In the genomic region with DNA sequence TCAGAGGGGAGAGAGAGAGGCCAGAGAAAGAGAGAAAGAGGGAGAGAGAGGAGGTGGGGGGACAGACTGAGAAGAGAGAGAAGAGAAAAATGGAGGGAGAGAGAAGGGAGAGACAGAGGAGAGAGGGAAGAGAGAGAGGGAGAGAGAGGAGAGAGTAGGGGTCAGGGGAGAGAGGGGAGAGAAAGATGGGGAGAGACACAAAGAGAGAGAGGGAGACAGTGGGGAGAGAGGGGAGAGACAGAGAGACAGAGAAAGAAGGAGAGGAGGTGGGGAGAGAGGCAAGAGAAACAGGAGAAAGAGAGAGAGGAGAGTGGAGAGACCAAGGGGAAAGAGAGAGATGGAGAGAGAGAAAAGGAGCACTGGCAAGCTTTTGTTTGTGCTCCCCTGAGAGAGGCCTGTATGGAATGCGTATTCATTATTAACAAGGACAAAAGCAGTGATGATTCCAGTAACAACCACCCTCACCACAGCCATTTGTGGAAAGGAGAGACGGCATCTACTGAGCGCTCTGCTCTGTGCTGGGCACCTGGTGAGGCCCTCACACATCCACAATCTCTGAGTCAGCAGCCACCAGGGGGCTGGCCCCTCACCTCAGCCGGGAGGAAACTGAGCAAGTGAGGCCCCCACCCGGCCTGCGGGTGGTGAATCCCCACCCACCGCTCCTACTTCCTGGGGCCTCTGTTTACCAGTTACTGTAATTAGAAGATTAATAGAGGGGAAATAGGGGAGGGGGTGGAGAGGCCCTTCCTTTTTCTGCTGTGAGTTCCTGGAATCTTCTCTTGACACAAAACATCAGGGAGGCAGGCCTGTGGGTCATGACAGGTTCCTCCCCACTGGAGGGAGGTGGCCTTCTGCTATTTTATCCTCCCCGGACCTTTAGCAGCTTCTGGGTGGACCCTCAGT, we compare ENCODE assay signal across 8 cellular contexts. TPM values are rescaled to one million over a fixed set of nuclear protein-coding genes. Genes with fewer than 3 reads are reported as not detected.
DNase-seq lines count a peak whose midpoint lies in the region; ATAC-seq and TF ChIP-seq lines count a peak whose summit lies in the region.

No MANE protein-coding gene starts in this region.

- peaks cover 34% of the 10 kb centered on the region for H3K4me1 Mint-ChIP-seq in glutamatergic neuron (ENCODE audit: low read depth, unreplicated experiment)

- intact Hi-C loops in left ventricle myocardium superior (cut with micrococcal nuclease): no loop called here

- peaks cover 21% of the 10 kb centered on the region for H3K9me3 Mint-ChIP-seq in glutamatergic neuron (ENCODE audit: unreplicated experiment)

- no peaks in the 10 kb centered on the region for H3K36me3 Mint-ChIP-seq in glutamatergic neuron (ENCODE audit: unreplicated experiment)

- H3K4me3 Mint-ChIP-seq in glutamatergic neuron (ENCODE audit: unreplicated experiment): no peak overlapping the region

- no peak overlapping the region for H3K27ac Mint-ChIP-seq in glutamatergic neuron (ENCODE audit: unreplicated experiment)

- ATAC-seq in left ventricle myocardium superior: peak; percentile 43
- no peak for ATAC-seq in HG02840 (IDR thresholded peaks at IDR 0.05; ENCODE audit: low FRiP score, unreplicated experiment)

- peaks cover 11% of the 10 kb centered on the region for H3K27me3 Mint-ChIP-seq in glutamatergic neuron (ENCODE audit: unreplicated experiment)

- DNase-seq in NCI-H2107 treated with DMSO at 0.1 percent for 48 hours (lab: John Stamatoyannopoulos, UW; ENCODE audit: unreplicated experiment): peak; percentile 61
- DNase-seq in NCI-H2107 (lab: John Stamatoyannopoulos, UW): no peak
- peak; percentile 52 to 65 for DNase-seq in activated CD8-positive, alpha-beta memory T cell treated with anti-CD3 and anti-CD28 coated beads for 1 hour (ENCODE audit: extremely low read depth in 1 of 2, low read depth in 1 of 2)
- peak; percentile 59 for DNase-seq in left ventricle myocardium superior
- peak; percentile 72 to 73 for DNase-seq in stimulated activated CD8-positive, alpha-beta memory T cell treated with anti-CD3 and anti-CD28 coated beads, Interleukin-15, amount 100 ng/mL, for 4 hours (ENCODE audit: low read depth in 2 of 2)
- no peak for DNase-seq in glutamatergic neuron
- DNase-seq in medulla oblongata (ENCODE audit: extremely low spot score): no peak

- TF ChIP-seq CTCF in glutamatergic neuron (IDR thresholded peaks at IDR 0.05; ENCODE audit: partially characterized antibody, unreplicated experiment): no peak

RNA-seq across cellular contexts. Expression of a gene that starts 14.7 kb away (rescaled TPM):
- total RNA-seq in left ventricle myocardium superior: 1.9 TPM
- total RNA-seq in glutamatergic neuron (ENCODE audit: unreplicated experiment): 1,100 TPM

RNA-seq across cellular contexts. Expression of a gene that starts 21.0 kb away (rescaled TPM):
- total RNA-seq in left ventricle myocardium superior: not detected
- total RNA-seq in glutamatergic neuron (ENCODE audit: unreplicated experiment): not detected

RNA-seq across cellular contexts. Expression of a gene that starts 24.9 kb away (rescaled TPM):
- total RNA-seq in left ventricle myocardium superior (0.64 TPM), glutamatergic neuron (ENCODE audit: unreplicated experiment) (not detected)

RNA-seq across cellular contexts. Expression of a gene that starts 52.8 kb away (rescaled TPM):
- total RNA-seq in left ventricle myocardium superior (27.1 TPM), glutamatergic neuron (ENCODE audit: unreplicated experiment) (10.6 TPM)

Comparison
In these comparisons a context has a peak if more than half of its experiments do, and no peak if none do; other contexts are left out.
1. DNase-seq: peak in NCI-H2107 treated with DMSO at 0.1 percent for 48 hours (single experiment), activated CD8-positive, alpha-beta memory T cell treated with anti-CD3 and anti-CD28 coated beads for 1 hour (2 of 2), left ventricle myocardium superior (single experiment) and stimulated activated CD8-positive, alpha-beta memory T cell treated with anti-CD3 and anti-CD28 coated beads, Interleukin-15, amount 100 ng/mL, for 4 hours (2 of 2); none in NCI-H2107 (single experiment), glutamatergic neuron (single experiment) and medulla oblongata (single experiment).
2. RNA of a gene that starts 14.7 kb away (total RNA-seq): 1,100 TPM in glutamatergic neuron (single experiment); 1.9 TPM in left ventricle myocardium superior (single experiment); every median in the first group is over 100 times any median in the second.